Comparison of ENCODE assay signal across 28 cellular contexts in genomic region chr11:126890561-126890960, GRCh38.
A peak's percentile ranks its signal among the peaks of the same experiment; 100 is the strongest.
DNase-seq lines count a peak whose midpoint lies in the region; ATAC-seq and TF ChIP-seq lines count a peak whose summit lies in the region.
"Had no signal": no experiment of that assay in that cellular context is flagged by ENCODE, and none has a peak within 500 bp of the region (broad histone marks: within the 10 kb centered on the region; RNA-seq: fewer than 3 reads in every experiment).

No MANE protein-coding gene starts in this region.

- H2AFZ ChIP-seq in PC-3 (ENCODE audit: low read length): no peak overlapping the region

- CTCF ChIA-PET in WTC11 (lab: Charles Lee) (interaction anchor here (0.6 to 2.6 kb wide), 12 partner anchors 9 to 410 kb away, joined by 3 to 24 read pairs (median 4); no protein-coding TSS in a partner anchor), PC-3 (lab: Charles Lee) (no interaction called here)

- H3K36me3 ChIP-seq in PC-3 (ENCODE audit: low read depth, low read length) (no peaks in the 10 kb centered on the region), vagina (no peaks in the 10 kb centered on the region)
- H3K36me3 ChIP-seq: cardiac muscle cell, right atrium auricular region had no signal

- H3K4me2 ChIP-seq in PC-3 (ENCODE audit: low read length): no peak overlapping the region

- intact Hi-C loops in head of caudate nucleus (cut with DNase I) (loop anchor here (10.0 kb wide), 1 partner anchor 104 kb away; no protein-coding TSS in a partner anchor), PC-3 (cut with micrococcal nuclease) (no loop called here), vagina (cut with DNase I) (no loop called here)

- no peak overlapping the region for H3K27ac Mint-ChIP-seq in WTC11
- no peak overlapping the region for H3K27ac Mint-ChIP-seq in activated naive CD8-positive, alpha-beta T cell treated with anti-CD3 and anti-CD28 coated beads, Interleukin-2, amount 50 U/mL, for 24 hours
- H3K27ac Mint-ChIP-seq: CD4-positive, alpha-beta T cell; memory B cell; natural killer cell treated with Interleukin-12 subunit alpha and Interleukin-12 subunit beta and Interleukin-15 and Interleukin-18, amount 100 ng/mL, for 72 hours had no signal

- H3K9me3 Mint-ChIP-seq in WTC11: no peaks in the 10 kb centered on the region
- peaks cover 6% of the 10 kb centered on the region for H3K9me3 Mint-ChIP-seq in activated naive CD8-positive, alpha-beta T cell treated with anti-CD3 and anti-CD28 coated beads, Interleukin-2, amount 50 U/mL, for 24 hours
- H3K9me3 Mint-ChIP-seq: CD4-positive, alpha-beta T cell; memory B cell; natural killer cell treated with Interleukin-12 subunit alpha and Interleukin-12 subunit beta and Interleukin-15 and Interleukin-18, amount 100 ng/mL, for 72 hours had no signal

- no peak overlapping the region for H3K9ac ChIP-seq in PC-3 (ENCODE audit: low read length)

- DNase-seq in G401 (ENCODE audit: low spot score) (peak; percentile 50), WTC11 (ENCODE audit: low spot score) (peak; percentile 44), head of caudate nucleus (peak; percentile 48 to 90 (median 76)), occipital lobe (lab: John Stamatoyannopoulos, UW) (peak; percentile 43), SIG-M5 treated with dmso at 0.1 percent for 504 hours (lab: John Stamatoyannopoulos, UW; ENCODE audit: unreplicated experiment) (no peak), PC-3 (no peak), vagina (ENCODE audit: extremely low spot score in 2 of 2) (no peak)
- DNase-seq in activated naive CD8-positive, alpha-beta T cell treated with anti-CD3 and anti-CD28 coated beads, Interleukin-2, amount 50 U/mL, for 24 hours: no peak
- DNase-seq: ACHN; activated CD8-positive, alpha-beta memory T cell treated with anti-CD3 and anti-CD28 coated beads for 24 hours; CD4-positive, alpha-beta T cell; DMS53; effector CD8-positive, alpha-beta T cell; glutamatergic neuron; GOT3; KBM-7; kidney; NCI-H1048; NCI-H2081 treated with DMSO at 0.1 percent for 48 hours; NCI-H524; SHP77; stimulated activated naive CD4-positive, alpha-beta T cell; trophoblast cell had no signal

- no peak overlapping the region for H3K27ac ChIP-seq in PC-3 (ENCODE audit: low read length)
- no peak overlapping the region for H3K27ac ChIP-seq in vagina
- H3K27ac ChIP-seq: cardiac muscle cell, right atrium auricular region had no signal

- no peak overlapping the region for H3K4me3 Mint-ChIP-seq in WTC11
- no peak overlapping the region for H3K4me3 Mint-ChIP-seq in activated naive CD8-positive, alpha-beta T cell treated with anti-CD3 and anti-CD28 coated beads, Interleukin-2, amount 50 U/mL, for 24 hours
- H3K4me3 Mint-ChIP-seq: CD4-positive, alpha-beta T cell; memory B cell; natural killer cell treated with Interleukin-12 subunit alpha and Interleukin-12 subunit beta and Interleukin-15 and Interleukin-18, amount 100 ng/mL, for 72 hours had no signal

- no peaks in the 10 kb centered on the region for H4K20me1 ChIP-seq in PC-3 (ENCODE audit: low read length)

- no peaks in the 10 kb centered on the region for H3K27me3 Mint-ChIP-seq in WTC11 (ENCODE audit: low read depth)
- H3K27me3 Mint-ChIP-seq in activated naive CD8-positive, alpha-beta T cell treated with anti-CD3 and anti-CD28 coated beads, Interleukin-2, amount 50 U/mL, for 24 hours: peaks cover 6% of the 10 kb centered on the region
- H3K27me3 Mint-ChIP-seq: memory B cell had no signal

- H3K4me1 Mint-ChIP-seq in WTC11: peaks cover 38% of the 10 kb centered on the region
- peaks cover 6% of the 10 kb centered on the region for H3K4me1 Mint-ChIP-seq in activated naive CD8-positive, alpha-beta T cell treated with anti-CD3 and anti-CD28 coated beads, Interleukin-2, amount 50 U/mL, for 24 hours
- H3K4me1 Mint-ChIP-seq: memory B cell had no signal

- POLR2A ChIA-PET in WTC11 (lab: Charles Lee): no interaction called here
- POLR2A ChIA-PET in PC-3 (lab: Charles Lee; ENCODE audit: unreplicated experiment): interaction anchor here (0.5 kb wide), 1 partner anchor 175 kb away, joined by 4 read pairs; no protein-coding TSS in a partner anchor

- peak; percentile 96 for ATAC-seq in WTC11
- no peak for ATAC-seq in PC-3
- ATAC-seq in activated naive CD8-positive, alpha-beta T cell treated with anti-CD3 and anti-CD28 coated beads, Interleukin-2, amount 50 U/mL, for 24 hours: no peak
- ATAC-seq: activated CD4-positive, CD25-positive, alpha-beta regulatory T cell treated with anti-CD3 and anti-CD28 coated beads, Interleukin-2, amount 50 U/mL, for 24 hours; natural killer cell treated with Interleukin-12 subunit alpha and Interleukin-12 subunit beta and Interleukin-15 and Interleukin-18, amount 100 ng/mL, for 72 hours had no signal

- no TSS peak for BruUV-seq in PC-3 (replicated peaks; lab: Mats Ljungman, UMichigan)

- no peaks in the 10 kb centered on the region for H3F3A ChIP-seq in PC-3 (ENCODE audit: low read length, unreplicated experiment)

- in situ Hi-C loops in G401 (cut with HindIII; ENCODE audit: low sequenced_read_pairs): no loop called here

- TF ChIP-seq POLR2A in vagina (IDR thresholded peaks at IDR 0.05): no peak

- 0 out of 2 replicates have a peak, but pooled peaks cover 3% of the 10 kb centered on the region for H3K9me3 ChIP-seq in PC-3 (ENCODE audit: low read length)
- H3K9me3 ChIP-seq in vagina: no peaks in the 10 kb centered on the region
- H3K9me3 ChIP-seq: right atrium auricular region had no signal

- no peaks in the 10 kb centered on the region for H3K9me2 ChIP-seq in PC-3 (replicated peaks; ENCODE audit: low read length)

- H3K27me3 ChIP-seq in PC-3 (ENCODE audit: low read length) (peaks cover 29% of the 10 kb centered on the region), vagina (no peaks in the 10 kb centered on the region)
- H3K27me3 ChIP-seq: cardiac muscle cell, right atrium auricular region had no signal

- H3K4me1 ChIP-seq in PC-3 (ENCODE audit: insufficient read depth, low read length) (no peaks in the 10 kb centered on the region), vagina (no peaks in the 10 kb centered on the region)

- H3K4me3 ChIP-seq in PC-3 (ENCODE audit: low read length) (no peak overlapping the region), vagina (no peak overlapping the region)
- H3K4me3 ChIP-seq: cardiac muscle cell, right atrium auricular region had no signal

- TF ChIP-seq CTCF in WTC11 (IDR thresholded peaks at IDR 0.05) (no peak; the same call in 1 of the 2 replicates), PC-3 (conservative IDR thresholded peaks at IDR 0.05; ENCODE audit: low read depth, low read length) (no peak), vagina (IDR thresholded peaks at IDR 0.05) (no peak)

- no peaks in the 10 kb centered on the region for H3K36me3 Mint-ChIP-seq in WTC11
- H3K36me3 Mint-ChIP-seq in activated naive CD8-positive, alpha-beta T cell treated with anti-CD3 and anti-CD28 coated beads, Interleukin-2, amount 50 U/mL, for 24 hours (ENCODE audit: low read depth): peaks cover 1% of the 10 kb centered on the region
- H3K36me3 Mint-ChIP-seq: memory B cell; natural killer cell treated with Interleukin-12 subunit alpha and Interleukin-12 subunit beta and Interleukin-15 and Interleukin-18, amount 100 ng/mL, for 72 hours had no signal

- no peaks in the 10 kb centered on the region for H3K79me2 ChIP-seq in PC-3 (ENCODE audit: low read length)

TF ChIP-seq in WTC11, 78 proteins besides CTCF, POLR2A, EP300 and RAD21 (continues in another document):
- TF ChIP-seq IRF2 (CRISPR knock-in tag; IDR thresholded peaks at IDR 0.05; ENCODE audit: borderline replicate concordance, low read depth): no peak
- TF ChIP-seq NR3C1 (CRISPR knock-in tag; conservative IDR thresholded peaks at IDR 0.05; ENCODE audit: low read depth): no peak
- TF ChIP-seq HMGA2 (CRISPR knock-in tag; IDR thresholded peaks at IDR 0.05): no peak
- TF ChIP-seq, protein P1, sequence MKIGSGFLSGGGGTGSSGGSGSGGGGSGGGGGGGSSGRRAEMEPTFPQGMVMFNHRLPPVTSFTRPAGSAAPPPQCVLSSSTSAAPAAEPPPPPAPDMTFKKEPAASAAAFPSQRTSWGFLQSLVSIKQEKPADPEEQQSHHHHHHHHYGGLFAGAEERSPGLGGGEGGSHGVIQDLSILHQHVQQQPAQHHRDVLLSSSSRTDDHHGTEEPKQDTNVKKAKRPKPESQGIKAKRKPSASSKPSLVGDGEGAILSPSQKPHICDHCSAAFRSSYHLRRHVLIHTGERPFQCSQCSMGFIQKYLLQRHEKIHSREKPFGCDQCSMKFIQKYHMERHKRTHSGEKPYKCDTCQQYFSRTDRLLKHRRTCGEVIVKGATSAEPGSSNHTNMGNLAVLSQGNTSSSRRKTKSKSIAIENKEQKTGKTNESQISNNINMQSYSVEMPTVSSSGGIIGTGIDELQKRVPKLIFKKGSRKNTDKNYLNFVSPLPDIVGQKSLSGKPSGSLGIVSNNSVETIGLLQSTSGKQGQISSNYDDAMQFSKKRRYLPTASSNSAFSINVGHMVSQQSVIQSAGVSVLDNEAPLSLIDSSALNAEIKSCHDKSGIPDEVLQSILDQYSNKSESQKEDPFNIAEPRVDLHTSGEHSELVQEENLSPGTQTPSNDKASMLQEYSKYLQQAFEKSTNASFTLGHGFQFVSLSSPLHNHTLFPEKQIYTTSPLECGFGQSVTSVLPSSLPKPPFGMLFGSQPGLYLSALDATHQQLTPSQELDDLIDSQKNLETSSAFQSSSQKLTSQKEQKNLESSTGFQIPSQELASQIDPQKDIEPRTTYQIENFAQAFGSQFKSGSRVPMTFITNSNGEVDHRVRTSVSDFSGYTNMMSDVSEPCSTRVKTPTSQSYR (CRISPR knock-in tag; IDR thresholded peaks at IDR 0.05): no peak
- TF ChIP-seq, protein P2, sequence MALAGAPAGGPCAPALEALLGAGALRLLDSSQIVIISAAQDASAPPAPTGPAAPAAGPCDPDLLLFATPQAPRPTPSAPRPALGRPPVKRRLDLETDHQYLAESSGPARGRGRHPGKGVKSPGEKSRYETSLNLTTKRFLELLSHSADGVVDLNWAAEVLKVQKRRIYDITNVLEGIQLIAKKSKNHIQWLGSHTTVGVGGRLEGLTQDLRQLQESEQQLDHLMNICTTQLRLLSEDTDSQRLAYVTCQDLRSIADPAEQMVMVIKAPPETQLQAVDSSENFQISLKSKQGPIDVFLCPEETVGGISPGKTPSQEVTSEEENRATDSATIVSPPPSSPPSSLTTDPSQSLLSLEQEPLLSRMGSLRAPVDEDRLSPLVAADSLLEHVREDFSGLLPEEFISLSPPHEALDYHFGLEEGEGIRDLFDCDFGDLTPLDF (CRISPR knock-in tag; IDR thresholded peaks at IDR 0.05): no peak
- no peak for TF ChIP-seq GTF2I (CRISPR knock-in tag; conservative IDR thresholded peaks at IDR 0.05)
- TF ChIP-seq NFATC4 (CRISPR knock-in tag; IDR thresholded peaks at IDR 0.05): no peak
- peak; percentile 68 for TF ChIP-seq USF2 (CRISPR knock-in tag; IDR thresholded peaks at IDR 0.05)

Comparison
In these comparisons a context has a peak if more than half of its experiments do, and no peak if none do; other contexts are left out.
1. DNase-seq: peak in G401 (single experiment), WTC11 (single experiment), head of caudate nucleus (42 of 42) and occipital lobe (single experiment); none in SIG-M5 treated with dmso at 0.1 percent for 504 hours (single experiment), PC-3 (single experiment), activated naive CD8-positive, alpha-beta T cell treated with anti-CD3 and anti-CD28 coated beads, Interleukin-2, amount 50 U/mL, for 24 hours (single experiment) and vagina (0 of 2).